ENCODE assay signal across 34 cellular contexts in the genomic region with DNA sequence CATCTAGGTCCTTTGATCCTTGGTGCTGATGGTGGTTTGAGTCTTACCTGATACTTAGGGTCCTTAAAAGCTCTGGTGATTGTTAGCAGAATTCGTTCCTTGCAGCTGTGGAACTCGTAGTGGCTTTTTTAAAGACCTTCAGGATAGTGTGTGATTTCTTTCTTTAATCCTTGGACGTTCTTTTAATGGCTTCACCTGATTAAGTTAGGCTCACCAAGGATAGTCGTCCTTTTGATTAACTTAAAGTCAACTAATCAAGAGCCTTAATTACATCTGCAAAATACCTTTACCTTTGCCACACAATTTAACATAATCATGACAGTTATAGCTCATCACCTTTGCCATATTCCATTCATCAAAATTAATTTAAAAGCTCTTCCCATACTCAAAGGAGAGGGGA.
"Had no signal": no experiment of that assay in that cellular context is flagged by ENCODE, and none has a peak within 500 bp of the region (broad histone marks: within the 10 kb centered on the region; RNA-seq: fewer than 3 reads in every experiment).

No MANE protein-coding gene starts in this region.

- ATAC-seq: activated naive CD4-positive, alpha-beta T cell treated with anti-CD3 and anti-CD28 coated beads, Interleukin-2, amount 50 U/mL, for 72 hours; activated naive CD8-positive, alpha-beta T cell treated with anti-CD3 and anti-CD28 coated beads, Interleukin-2, amount 50 U/mL, for 24 hours; activated T-cell treated with anti-CD3 and anti-CD28 coated beads, Interleukin-2, amount 50 U/mL, for 4 hours; activated T-cell treated with anti-CD3 and anti-CD28 coated beads, Interleukin-2, amount 50 U/mL, for 72 hours; activated T-helper 17 cell treated with anti-CD3 and anti-CD28 coated beads, Interleukin-2, amount 50 U/mL, for 72 hours; body of pancreas had no signal

- FAIRE-seq: astrocyte, bronchial epithelial cell had no signal

- H3K9me3 ChIP-seq: adrenal gland, ascending aorta, body of pancreas, breast epithelium had no signal

- H3K4me1 ChIP-seq: adrenal gland, ascending aorta, body of pancreas, breast epithelium had no signal

- H3K27ac ChIP-seq: adrenal gland, ascending aorta, body of pancreas, brain microvascular endothelial cell, breast epithelium, cardiac muscle cell had no signal

- DNase-seq: activated effector memory CD4-positive, alpha-beta T cell treated with anti-CD3 and anti-CD28 coated beads, Interleukin-2, amount 50 U/mL, for 16 hours; activated effector memory CD4-positive, alpha-beta T cell treated with Interleukin-2 at 50 U/mL for 16 hours; activated gamma-delta T cell; activated gamma-delta T cell treated with Interleukin-2 at 50 U/mL for 16 hours; activated naive CD4-positive, alpha-beta T cell; activated naive CD4-positive, alpha-beta T cell treated with anti-CD3 and anti-CD28 coated beads for 36 hours; activated naive CD4-positive, alpha-beta T cell treated with anti-CD3 and anti-CD28 coated beads, Interleukin-2, amount 10 ng/mL, durations not matched to agents 7 days and 5 days; activated naive CD4-positive, alpha-beta T cell treated with anti-CD3 and anti-CD28 coated beads, Interleukin-2, amount 50 U/mL, for 16 hours; activated naive CD4-positive, alpha-beta T cell treated with Interleukin-2 at 50 U/mL for 16 hours; activated naive CD8-positive, alpha-beta T cell treated with anti-CD3 and anti-CD28 coated beads for 36 hours; activated naive CD8-positive, alpha-beta T cell treated with anti-CD3 and anti-CD28 coated beads, Interleukin-2, amount 10 ng/mL, durations not matched to agents 7 days and 5 days; activated naive CD8-positive, alpha-beta T cell treated with anti-CD3 and anti-CD28 coated beads, Interleukin-2, amount 50 U/mL, for 24 hours; activated T-cell treated with anti-CD3 and anti-CD28 coated beads, Interleukin-2, amount 50 U/mL, for 1 hour; activated T-cell treated with anti-CD3 and anti-CD28 coated beads, Interleukin-2, amount 50 U/mL, for 24 hours; activated T-cell treated with anti-CD3 and anti-CD28 coated beads, Interleukin-2, amount 50 U/mL, for 4 hours; activated T-cell treated with anti-CD3 and anti-CD28 coated beads, Interleukin-2, amount 50 U/mL, for 48 hours; activated T-cell treated with anti-CD3 and anti-CD28 coated beads, Interleukin-2, amount 50 U/mL, for 72 hours; adrenal gland; amniotic stem cell; amygdala; anterior cingulate cortex; aorta; body of pancreas; brain microvascular endothelial cell; caudate nucleus; central memory CD4-positive, alpha-beta T cell; cerebellar nuclear complex had no signal

- H3K4me3 ChIP-seq: adrenal gland, ascending aorta, body of pancreas, breast epithelium, cardiac muscle cell had no signal

- H3K27me3 ChIP-seq: adrenal gland, ascending aorta, body of pancreas, brain microvascular endothelial cell, breast epithelium, cardiac muscle cell had no signal

- H3K36me3 ChIP-seq: adrenal gland, ascending aorta, brain microvascular endothelial cell, breast epithelium, cardiac muscle cell had no signal
